Comparison of ENCODE assay signal across 1 cellular context in genomic region chr19:51338563-51339312, GRCh38.
TF ChIP-seq lines count a peak whose summit lies in the region.

No MANE protein-coding gene starts in this region.

TF ChIP-seq in GM23338, 12 proteins besides CTCF, POLR2A, EP300 and RAD21 (continued from another document):
- no peak for TF ChIP-seq ZNF462 (CRISPR knock-in tag; IDR thresholded peaks at IDR 0.05)
- no peak for TF ChIP-seq EZH2 (IDR thresholded peaks at IDR 0.05; ENCODE audit: low read depth, unreplicated experiment)
- no peak for TF ChIP-seq ZNF331 (CRISPR knock-in tag; IDR thresholded peaks at IDR 0.05; ENCODE audit: low read depth)
- TF ChIP-seq JUNB (IDR thresholded peaks at IDR 0.05; ENCODE audit: unreplicated experiment), result no peak
- no peak for TF ChIP-seq ETS1 (IDR thresholded peaks at IDR 0.05)
- peak; percentile 23; the same call in 1 of the 2 replicates for TF ChIP-seq POLR2AphosphoS5 (IDR thresholded peaks at IDR 0.05; ENCODE audit: low read depth)
- peak; percentile 51 for TF ChIP-seq CREB1 (CRISPR knock-in tag; IDR thresholded peaks at IDR 0.05; ENCODE audit: low read depth)
